Comparison of ENCODE assay signal across 9 cellular contexts in the genomic region with DNA sequence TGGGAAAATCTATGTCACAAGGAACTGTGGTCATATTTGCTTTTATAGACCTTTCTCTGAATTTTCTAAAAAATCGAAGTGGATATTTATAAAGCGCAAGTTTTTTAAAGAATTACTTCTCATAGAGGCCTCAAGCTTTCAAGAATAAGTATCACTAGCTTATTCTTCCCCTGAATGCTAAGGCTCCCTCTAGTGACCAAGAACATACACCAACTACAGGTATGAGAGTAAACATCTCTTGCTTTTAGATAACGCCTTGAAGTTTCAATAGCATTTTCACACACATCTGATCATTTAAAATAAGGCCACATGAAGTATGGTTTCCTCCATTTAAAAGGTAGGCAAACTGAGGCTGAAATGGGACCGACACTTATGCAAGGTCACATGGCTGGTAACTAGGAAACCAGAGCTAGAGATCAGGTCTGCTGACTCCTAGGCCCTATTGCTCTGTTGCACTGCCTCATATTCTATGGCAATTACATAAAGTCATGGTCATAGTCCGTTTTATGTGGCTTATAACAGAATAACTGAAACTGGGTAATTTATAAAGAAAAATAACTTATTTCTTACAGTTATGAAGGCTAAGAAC.
DNase-seq lines count a peak whose midpoint lies in the region; ATAC-seq and TF ChIP-seq lines count a peak whose summit lies in the region.
"Had no signal": no experiment of that assay in that cellular context is flagged by ENCODE, and none has a peak within 500 bp of the region (broad histone marks: within the 10 kb centered on the region; RNA-seq: fewer than 3 reads in every experiment).

No MANE protein-coding gene starts in this region.

- H3K27ac Mint-ChIP-seq in T-helper 17 cell: no peak overlapping the region
- H3K27ac Mint-ChIP-seq: T-helper 1 cell treated with Interleukin-12 subunit alpha and Interleukin-12 subunit beta and Interleukin-4 antibody, amounts not matched to agents 30 μg/mL and 1 μg/mL, for 36 hours had no signal

- H3K27me3 ChIP-seq in Peyer's patch (no peaks in the 10 kb centered on the region), prostate gland (replicated peaks; ENCODE audit: insufficient read depth) (no peaks in the 10 kb centered on the region)

- no peaks in the 10 kb centered on the region for H3K9me3 ChIP-seq in Peyer's patch
- H3K9me3 ChIP-seq in prostate gland: no peaks in the 10 kb centered on the region
- H3K9me3 ChIP-seq in T-helper 17 cell (ENCODE audit: control insufficient read depth, low read length, poor library complexity, severe bottlenecking): no peaks in the 10 kb centered on the region

- H3K4me3 Mint-ChIP-seq in T-helper 17 cell: no peak overlapping the region
- H3K4me3 Mint-ChIP-seq: T-helper 1 cell treated with Interleukin-12 subunit alpha and Interleukin-12 subunit beta and Interleukin-4 antibody, amounts not matched to agents 30 μg/mL and 1 μg/mL, for 36 hours had no signal

- TF ChIP-seq EP300 in Ishikawa (IDR thresholded peaks at IDR 0.05; ENCODE audit: borderline replicate concordance): no peak

- peak; percentile 70 for ATAC-seq in GM21447 (IDR thresholded peaks at IDR 0.05; ENCODE audit: unreplicated experiment)
- peak; percentile 42 for ATAC-seq in esophagus mucosa
- no peak for ATAC-seq in T-helper 17 cell

- H3K4me1 Mint-ChIP-seq in T-helper 17 cell: no peaks in the 10 kb centered on the region

- H3K4me1 ChIP-seq in Peyer's patch (peaks cover 0 to 22% (median 0%) of the 10 kb centered on the region in 4 donors), prostate gland (replicated peaks) (no peaks in the 10 kb centered on the region)

- DNase-seq in DMS79 (lab: John Stamatoyannopoulos, UW) (peak; percentile 6), Peyer's patch (no peak), prostate gland (ENCODE audit: low spot score) (peak; percentile 45), T-helper 17 cell (no peak)
- DNase-seq in stimulated activated CD4-positive, alpha-beta T cell treated with anti-CD3 and anti-CD28 coated beads, Interleukin-2, amount 100 ng/mL, for 48 hours: no peak

- intact Hi-C loops in prostate gland (cut with DNase I): loop anchor here (5.0 kb wide), 1 partner anchor 191 kb away; no protein-coding TSS in a partner anchor

- H3K4me3 ChIP-seq in Peyer's patch (no peak overlapping the region), prostate gland (no peak overlapping the region)

- TF ChIP-seq POLR2A in Peyer's patch (IDR thresholded peaks at IDR 0.05) (no peak), prostate gland (IDR thresholded peaks at IDR 0.05) (no peak)

- peak; percentile 84 for TF ChIP-seq RAD21 in Ishikawa (IDR thresholded peaks at IDR 0.05; ENCODE audit: low read depth)

- no peaks in the 10 kb centered on the region for H3K36me3 Mint-ChIP-seq in T-helper 17 cell (ENCODE audit: low read depth)

- TF ChIP-seq CTCF in Peyer's patch (IDR thresholded peaks at IDR 0.05) (peak in 4 of 6 experiments; percentile 54 to 89 (median 84)), prostate gland (IDR thresholded peaks at IDR 0.05) (peak; percentile 29 to 76 (median 62))

- H3K36me3 ChIP-seq in Peyer's patch (no peaks in the 10 kb centered on the region), prostate gland (no peaks in the 10 kb centered on the region)

- no peak overlapping the region for H3K27ac ChIP-seq in Peyer's patch
- no peak overlapping the region for H3K27ac ChIP-seq in prostate gland

- 54% methylated on average over 5 of the region's 5 CpGs for WGBS in prostate gland

- H3K27me3 Mint-ChIP-seq in T-helper 17 cell: peaks cover 5% of the 10 kb centered on the region

TF ChIP-seq in Ishikawa, 13 proteins besides CTCF, POLR2A, EP300 and RAD21:
- TF ChIP-seq MAX (IDR thresholded peaks at IDR 0.05) (no peak), NFIC (IDR thresholded peaks at IDR 0.05) (no peak), CEBPB (IDR thresholded peaks at IDR 0.05) (no peak), TCF12 (IDR thresholded peaks at IDR 0.05; ENCODE audit: low read depth) (no peak), TEAD4 (IDR thresholded peaks at IDR 0.05) (no peak), YY1 (IDR thresholded peaks at IDR 0.05; ENCODE audit: low read depth) (no peak), CREB1 (IDR thresholded peaks at IDR 0.05; ENCODE audit: low read depth) (no peak), TAF1 (IDR thresholded peaks at IDR 0.05; ENCODE audit: low read depth) (no peak), ZBTB7A (IDR thresholded peaks at IDR 0.05; ENCODE audit: low read depth) (no peak), EGR1 (IDR thresholded peaks at IDR 0.05) (no peak), FOXM1 (IDR thresholded peaks at IDR 0.05; ENCODE audit: borderline replicate concordance, low read depth) (no peak)
- TF ChIP-seq, protein P1, sequence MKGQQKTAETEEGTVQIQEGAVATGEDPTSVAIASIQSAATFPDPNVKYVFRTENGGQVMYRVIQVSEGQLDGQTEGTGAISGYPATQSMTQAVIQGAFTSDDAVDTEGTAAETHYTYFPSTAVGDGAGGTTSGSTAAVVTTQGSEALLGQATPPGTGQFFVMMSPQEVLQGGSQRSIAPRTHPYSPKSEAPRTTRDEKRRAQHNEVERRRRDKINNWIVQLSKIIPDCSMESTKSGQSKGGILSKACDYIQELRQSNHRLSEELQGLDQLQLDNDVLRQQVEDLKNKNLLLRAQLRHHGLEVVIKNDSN (IDR thresholded peaks at IDR 0.05): no peak
- TF ChIP-seq, protein P2, sequence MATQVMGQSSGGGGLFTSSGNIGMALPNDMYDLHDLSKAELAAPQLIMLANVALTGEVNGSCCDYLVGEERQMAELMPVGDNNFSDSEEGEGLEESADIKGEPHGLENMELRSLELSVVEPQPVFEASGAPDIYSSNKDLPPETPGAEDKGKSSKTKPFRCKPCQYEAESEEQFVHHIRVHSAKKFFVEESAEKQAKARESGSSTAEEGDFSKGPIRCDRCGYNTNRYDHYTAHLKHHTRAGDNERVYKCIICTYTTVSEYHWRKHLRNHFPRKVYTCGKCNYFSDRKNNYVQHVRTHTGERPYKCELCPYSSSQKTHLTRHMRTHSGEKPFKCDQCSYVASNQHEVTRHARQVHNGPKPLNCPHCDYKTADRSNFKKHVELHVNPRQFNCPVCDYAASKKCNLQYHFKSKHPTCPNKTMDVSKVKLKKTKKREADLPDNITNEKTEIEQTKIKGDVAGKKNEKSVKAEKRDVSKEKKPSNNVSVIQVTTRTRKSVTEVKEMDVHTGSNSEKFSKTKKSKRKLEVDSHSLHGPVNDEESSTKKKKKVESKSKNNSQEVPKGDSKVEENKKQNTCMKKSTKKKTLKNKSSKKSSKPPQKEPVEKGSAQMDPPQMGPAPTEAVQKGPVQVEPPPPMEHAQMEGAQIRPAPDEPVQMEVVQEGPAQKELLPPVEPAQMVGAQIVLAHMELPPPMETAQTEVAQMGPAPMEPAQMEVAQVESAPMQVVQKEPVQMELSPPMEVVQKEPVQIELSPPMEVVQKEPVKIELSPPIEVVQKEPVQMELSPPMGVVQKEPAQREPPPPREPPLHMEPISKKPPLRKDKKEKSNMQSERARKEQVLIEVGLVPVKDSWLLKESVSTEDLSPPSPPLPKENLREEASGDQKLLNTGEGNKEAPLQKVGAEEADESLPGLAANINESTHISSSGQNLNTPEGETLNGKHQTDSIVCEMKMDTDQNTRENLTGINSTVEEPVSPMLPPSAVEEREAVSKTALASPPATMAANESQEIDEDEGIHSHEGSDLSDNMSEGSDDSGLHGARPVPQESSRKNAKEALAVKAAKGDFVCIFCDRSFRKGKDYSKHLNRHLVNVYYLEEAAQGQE (IDR thresholded peaks at IDR 0.05; ENCODE audit: low read depth): no peak

Comparison
In these comparisons a context has a peak if more than half of its experiments do, and no peak if none do; other contexts are left out.
1. DNase-seq: peak in DMS79 (single experiment) and prostate gland (single experiment); none in Peyer's patch (0 of 3), T-helper 17 cell (0 of 3) and stimulated activated CD4-positive, alpha-beta T cell treated with anti-CD3 and anti-CD28 coated beads, Interleukin-2, amount 100 ng/mL, for 48 hours (0 of 2).